ENCODE assay signal across 2 cellular contexts in the genomic region with DNA sequence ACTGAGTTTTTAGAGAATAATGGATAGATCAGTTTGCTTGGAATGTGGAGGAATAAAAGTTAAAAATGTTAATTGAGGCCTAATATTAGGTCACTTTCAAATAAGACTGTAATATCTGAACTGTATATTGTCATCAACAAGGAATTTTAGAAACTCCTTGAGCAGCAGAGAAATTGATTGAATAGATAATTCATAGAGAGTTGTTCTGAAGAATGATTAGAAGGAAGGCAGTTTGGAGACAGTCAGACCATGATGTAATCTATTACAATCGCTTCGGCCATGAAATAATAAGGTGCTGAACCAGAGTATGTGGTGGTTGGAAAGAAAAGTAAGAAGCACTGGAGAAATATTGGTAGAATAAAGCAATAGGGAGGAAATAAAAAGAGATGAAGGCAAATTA.
A peak's percentile ranks its signal among the peaks of the same experiment; 100 is the strongest.
TF ChIP-seq lines count a peak whose summit lies in the region.

No MANE protein-coding gene starts in this region.

TF ChIP-seq in HepG2, 621 proteins besides CTCF, POLR2A, EP300 and RAD21:
- 0 out of 2 replicates have a peak, but pooled peaks have one; percentile 41 for TF ChIP-seq ATF7 (IDR thresholded peaks at IDR 0.05)
- TF ChIP-seq ATF7 (CRISPR knock-in tag; IDR thresholded peaks at IDR 0.05): no peak
- no peak for TF ChIP-seq NFATC3 (CRISPR knock-in tag; IDR thresholded peaks at IDR 0.05)

TF ChIP-seq in SK-N-SH, 30 proteins besides CTCF, POLR2A, EP300 and RAD21:
- TF ChIP-seq TEAD4 (IDR thresholded peaks at IDR 0.05; ENCODE audit: borderline replicate concordance, insufficient read depth) (peak; percentile 12; the same call in 1 of the 2 replicates), TCF12 (IDR thresholded peaks at IDR 0.05) (peak; percentile 19; the same call in 1 of the 2 replicates), RXRA (IDR thresholded peaks at IDR 0.05; ENCODE audit: borderline replicate concordance, low read depth) (0 out of 2 replicates have a peak, but pooled peaks have one; percentile 23)
- TF ChIP-seq, protein P1, sequence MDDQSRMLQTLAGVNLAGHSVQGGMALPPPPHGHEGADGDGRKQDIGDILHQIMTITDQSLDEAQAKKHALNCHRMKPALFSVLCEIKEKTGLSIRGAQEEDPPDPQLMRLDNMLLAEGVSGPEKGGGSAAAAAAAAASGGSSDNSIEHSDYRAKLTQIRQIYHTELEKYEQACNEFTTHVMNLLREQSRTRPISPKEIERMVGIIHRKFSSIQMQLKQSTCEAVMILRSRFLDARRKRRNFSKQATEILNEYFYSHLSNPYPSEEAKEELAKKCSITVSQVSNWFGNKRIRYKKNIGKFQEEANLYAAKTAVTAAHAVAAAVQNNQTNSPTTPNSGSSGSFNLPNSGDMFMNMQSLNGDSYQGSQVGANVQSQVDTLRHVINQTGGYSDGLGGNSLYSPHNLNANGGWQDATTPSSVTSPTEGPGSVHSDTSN (IDR thresholded peaks at IDR 0.05): peak; percentile 60
- TF ChIP-seq, protein P2, sequence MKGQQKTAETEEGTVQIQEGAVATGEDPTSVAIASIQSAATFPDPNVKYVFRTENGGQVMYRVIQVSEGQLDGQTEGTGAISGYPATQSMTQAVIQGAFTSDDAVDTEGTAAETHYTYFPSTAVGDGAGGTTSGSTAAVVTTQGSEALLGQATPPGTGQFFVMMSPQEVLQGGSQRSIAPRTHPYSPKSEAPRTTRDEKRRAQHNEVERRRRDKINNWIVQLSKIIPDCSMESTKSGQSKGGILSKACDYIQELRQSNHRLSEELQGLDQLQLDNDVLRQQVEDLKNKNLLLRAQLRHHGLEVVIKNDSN (IDR thresholded peaks at IDR 0.05; ENCODE audit: borderline replicate concordance, low read depth): no peak
